In the genomic region with DNA sequence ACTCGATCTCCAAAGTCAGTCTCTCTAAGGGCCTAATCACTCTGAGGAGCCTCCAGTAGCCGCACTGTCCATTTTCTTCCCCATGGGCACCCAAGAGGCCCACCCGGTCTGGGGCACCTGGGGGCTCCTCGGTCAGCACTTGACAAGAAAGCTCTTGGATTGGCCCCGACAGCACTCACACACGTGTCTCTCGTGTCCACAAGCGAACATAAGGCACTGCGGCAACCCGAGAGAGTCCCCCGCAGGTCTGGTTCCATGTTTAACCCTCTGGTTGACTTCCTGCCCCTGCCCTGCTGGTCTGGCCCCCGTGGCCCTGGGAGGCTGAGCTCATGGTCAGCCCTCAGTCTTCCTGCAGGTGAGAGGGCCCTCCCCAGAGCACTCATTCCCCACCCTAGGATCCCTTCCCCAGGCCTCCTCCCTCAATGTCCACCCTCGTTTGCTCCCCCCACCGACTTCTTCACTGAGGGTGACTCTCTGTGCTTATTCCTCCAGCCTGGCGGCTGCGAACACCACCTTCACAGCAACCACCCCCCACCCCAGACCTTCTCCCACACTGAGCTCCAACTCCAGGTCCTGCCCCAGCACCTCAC, we compare ENCODE assay signal across 21 cellular contexts. TPM values are rescaled to one million over a fixed set of nuclear protein-coding genes. Genes with fewer than 3 reads are reported as not detected.
DNase-seq lines count a peak whose midpoint lies in the region; ATAC-seq and TF ChIP-seq lines count a peak whose summit lies in the region.
"Had no signal": no experiment of that assay in that cellular context is flagged by ENCODE, and none has a peak within 500 bp of the region (broad histone marks: within the 10 kb centered on the region; RNA-seq: fewer than 3 reads in every experiment).

No MANE protein-coding gene starts in this region.

- dilution Hi-C loops in mammary epithelial cell (cut with HindIII; ENCODE audit: low sequenced_read_pairs): no loop called here

- ATAC-seq in left ventricle myocardium superior (no peak), RWPE2 (ENCODE audit: low read depth) (no peak), GM18502 (IDR thresholded peaks at IDR 0.05; ENCODE audit: poor library complexity, unreplicated experiment) (no peak)

- H3K4me2 ChIP-seq in mammary epithelial cell (ENCODE audit: insufficient read depth, low read depth, low read length): no peak overlapping the region

- H3K27ac ChIP-seq in RWPE2 (ENCODE audit: poor library complexity, severe bottlenecking): no peak overlapping the region
- H3K27ac ChIP-seq in sigmoid colon: no peak overlapping the region
- no peak overlapping the region for H3K27ac ChIP-seq in mammary epithelial cell (ENCODE audit: insufficient read depth, low read depth, low read length)
- H3K27ac ChIP-seq: RWPE1, SJCRH30 had no signal

- no peak overlapping the region for H2AFZ ChIP-seq in mammary epithelial cell (ENCODE audit: low read depth, low read length)

- peaks cover 14% of the 10 kb centered on the region for H3K27me3 ChIP-seq in RWPE2 (ENCODE audit: insufficient read depth, poor library complexity, severe bottlenecking)
- no peaks in the 10 kb centered on the region for H3K27me3 ChIP-seq in sigmoid colon
- no peaks in the 10 kb centered on the region for H3K27me3 ChIP-seq in mammary epithelial cell (ENCODE audit: insufficient read depth, low read length)
- H3K27me3 ChIP-seq: SJCRH30 had no signal

- 83 to 86% methylated on average over 16 of the region's 16 CpGs for WGBS in sigmoid colon, 2 donors
- whole genome bisulfite sequencing in mammary epithelial cell (ENCODE audit: low coverage, missing lambda C conversion rate): 86% methylated on average over 12 of the region's 16 CpGs

- intact Hi-C loops in cardiac septum (cut with DNase I) (no loop called here), left ventricle myocardium superior (cut with micrococcal nuclease) (no loop called here), sigmoid colon (cut with DNase I) (no loop called here), mammary epithelial cell (cut with micrococcal nuclease) (no loop called here)

- H3K27ac Mint-ChIP-seq in neural crest cell (ENCODE audit: unreplicated experiment): peak overlapping the region; percentile 62

- H3K4me3 ChIP-seq in RWPE2 (ENCODE audit: severe bottlenecking) (no peak overlapping the region), sigmoid colon (no peak overlapping the region), mammary epithelial cell (replicated peaks in 1 of 3; ENCODE audit: insufficient read depth in 1 of 3, low read depth in 2 of 3, low read length in 3 of 3) (no peak overlapping the region)
- H3K4me3 ChIP-seq: SJCRH30 had no signal

- H3K4me1 Mint-ChIP-seq in neural crest cell: peaks cover 8% of the 10 kb centered on the region

- in situ Hi-C loops in mammary epithelial cell (cut with MboI; ENCODE audit: low sequenced_read_pairs in 2 of 2): no loop called here

- TF ChIP-seq CTCF in RWPE2 (IDR thresholded peaks at IDR 0.05; ENCODE audit: poor library complexity, severe bottlenecking) (no peak), neural crest cell (conservative IDR thresholded peaks at IDR 0.05) (no peak), sigmoid colon (IDR thresholded peaks at IDR 0.05) (no peak), mammary epithelial cell (conservative IDR thresholded peaks at IDR 0.05 in 1 of 2, IDR thresholded peaks at IDR 0.05 in 1 of 2; ENCODE audit: extremely low read depth in 1 of 2, insufficient read depth in 1 of 2, low read depth in 1 of 2, low read length in 2 of 2) (no peak)

- no peak for TF ChIP-seq POLR2A in sigmoid colon (IDR thresholded peaks at IDR 0.05)

- TF ChIP-seq EP300 in sigmoid colon (IDR thresholded peaks at IDR 0.05): no peak

- H3K9me3 ChIP-seq in RWPE2 (ENCODE audit: severe bottlenecking) (no peaks in the 10 kb centered on the region), sigmoid colon (no peaks in the 10 kb centered on the region), mammary epithelial cell (replicated peaks; ENCODE audit: insufficient read depth, low read length) (no peaks in the 10 kb centered on the region)
- H3K9me3 ChIP-seq: SJCRH30 had no signal

- no peak overlapping the region for H3K4me3 Mint-ChIP-seq in neural crest cell
- H3K4me3 Mint-ChIP-seq: CD4-positive, CD25-positive, alpha-beta regulatory T cell had no signal

- H3K36me3 ChIP-seq in RWPE2 (ENCODE audit: low read depth) (no peaks in the 10 kb centered on the region), sigmoid colon (no peaks in the 10 kb centered on the region), mammary epithelial cell (ENCODE audit: insufficient read depth, low read length) (no peaks in the 10 kb centered on the region)
- H3K36me3 ChIP-seq: SJCRH30 had no signal

- H3K27me3 Mint-ChIP-seq in neural crest cell (ENCODE audit: low read depth): no peaks in the 10 kb centered on the region

- H3K9me3 Mint-ChIP-seq in neural crest cell: no peaks in the 10 kb centered on the region
- H3K9me3 Mint-ChIP-seq: CD4-positive, CD25-positive, alpha-beta regulatory T cell had no signal

- H3K9ac ChIP-seq in mammary epithelial cell (ENCODE audit: insufficient read depth, low read length): no peak overlapping the region

- BruUV-seq in mammary epithelial cell (replicated peaks; lab: Mats Ljungman, UMichigan): no TSS peak

- no peaks in the 10 kb centered on the region for H3K36me3 Mint-ChIP-seq in neural crest cell (ENCODE audit: low read depth)
- H3K36me3 Mint-ChIP-seq: CD4-positive, CD25-positive, alpha-beta regulatory T cell had no signal

- H3K79me2 ChIP-seq in mammary epithelial cell (ENCODE audit: insufficient read depth, low read length): no peaks in the 10 kb centered on the region

- H3K4me1 ChIP-seq in RWPE2 (ENCODE audit: insufficient read depth, poor library complexity, severe bottlenecking) (no peaks in the 10 kb centered on the region), sigmoid colon (no peaks in the 10 kb centered on the region), mammary epithelial cell (ENCODE audit: insufficient read depth, low read length) (no peaks in the 10 kb centered on the region)

- DNase-seq in cardiac septum (ENCODE audit: low spot score): peak; percentile 67
- DNase-seq in left ventricle myocardium superior: no peak
- peak; percentile 57 for DNase-seq in RWPE2 (ENCODE audit: low spot score)
- DNase-seq in neural crest cell (ENCODE audit: low read depth, low spot score): no peak
- peak; percentile 59 for DNase-seq in sigmoid colon
- DNase-seq in mammary epithelial cell: no peak
- DNase-seq in glomerular visceral epithelial cell (ENCODE audit: extremely low spot score): no peak
- DNase-seq: CD4-positive, CD25-positive, alpha-beta regulatory T cell; EL; GF-D8; H7; KG1; NCI-H1092; NCI-H1436 treated with DMSO at 0.1 percent for 48 hours; NCI-H2029; NCI-H2227 treated with DMSO at 0.1 percent for 48 hours; NCI-H510A treated with DMSO at 0.1 percent for 48 hours; NCI-H748 treated with DMSO at 0.1 percent for 48 hours; SJCRH30 had no signal

- CTCF ChIA-PET in mammary epithelial cell (lab: Charles Lee; ENCODE audit: low non-redundant PET): no interaction called here

- H4K20me1 ChIP-seq in mammary epithelial cell (ENCODE audit: insufficient read depth, low read length): no peaks in the 10 kb centered on the region

RNA-seq across cellular contexts. Expression of a gene that starts 16.3 kb away (rescaled TPM):
- total RNA-seq in cardiac septum (8.5 TPM), left ventricle myocardium superior (107 TPM), neural crest cell (not detected in 2 replicates), sigmoid colon (under 1 TPM in 1 of 4 donors, not detected in 3; 0.66 TPM), mammary epithelial cell (not detected)
- polyA plus RNA-seq in sigmoid colon (not detected), mammary epithelial cell (not detected)
- not detected for polyA minus RNA-seq in mammary epithelial cell
- total RNA-seq: CD4-positive, CD25-positive, alpha-beta regulatory T cell; H7; SJCRH30 had no signal
- polyA plus RNA-seq: CD4-positive, CD25-positive, alpha-beta regulatory T cell had no signal

RNA-seq across cellular contexts. Expression of a gene that starts 43.0 kb away (rescaled TPM):
- 9.6 TPM for total RNA-seq in cardiac septum
- total RNA-seq in left ventricle myocardium superior: 7.7 TPM
- 11.3 and 11.9 TPM in 2 replicates for total RNA-seq in neural crest cell
- 1 to 10 TPM; 5.7 to 8.3 (median 7.1) TPM for total RNA-seq in sigmoid colon
- 1 to 10 TPM; 1.2 to 3.3 (median 1.2) TPM for polyA plus RNA-seq in sigmoid colon
- total RNA-seq in mammary epithelial cell: 1 to 10 TPM; 4.5 to 7.4 TPM
- 3.1 TPM for polyA plus RNA-seq in mammary epithelial cell
- 1.8 TPM for polyA minus RNA-seq in mammary epithelial cell

RNA-seq across cellular contexts. Expression of a gene that starts 43.1 kb away (rescaled TPM):
- total RNA-seq in cardiac septum (580 TPM), left ventricle myocardium superior (876 TPM), neural crest cell (106 and 108 TPM in 2 replicates), sigmoid colon (10 to 100 TPM; 72.7 to 87.0 (median 80.2) TPM), mammary epithelial cell (100 to 1,000 TPM in 1 of 2 donors, 10 to 100 TPM in 1; 73.8 to 197 TPM)
- polyA plus RNA-seq in sigmoid colon (100 to 1,000 TPM; 184 to 290 (median 187) TPM), mammary epithelial cell (128 TPM)
- 231 TPM for polyA minus RNA-seq in mammary epithelial cell

Comparison
In these comparisons a context has a peak if more than half of its experiments do, and no peak if none do; other contexts are left out.
1. DNase-seq: peak in cardiac septum (single experiment), RWPE2 (single experiment) and sigmoid colon (single experiment); none in left ventricle myocardium superior (single experiment), neural crest cell (single experiment), mammary epithelial cell (single experiment) and glomerular visceral epithelial cell (single experiment).
2. RNA of a gene that starts 16.3 kb away (total RNA-seq): 107 TPM in left ventricle myocardium superior (single experiment); 8.5 TPM in cardiac septum (single experiment), not detected in neural crest cell, 0.66 TPM in sigmoid colon and not detected in mammary epithelial cell; every median in the first group is over 10 times any median in the second.